Comparison of ENCODE assay signal across 7 cellular contexts in genomic region chr1:90219166-90219871, GRCh38.
A peak's percentile ranks its signal among the peaks of the same experiment; 100 is the strongest.
DNase-seq lines count a peak whose midpoint lies in the region; TF ChIP-seq lines count a peak whose summit lies in the region.
"Not testable (repeated sequence)": the region's sequence is repeated elsewhere in the genome, so short reads cannot be mapped to it uniquely, and the experiment has no call there.

No MANE protein-coding gene starts in this region.

- not testable (repeated sequence) for H3K9me3 Mint-ChIP-seq in endothelial cell (ENCODE audit: unreplicated experiment); progenitor cell of endocrine pancreas (ENCODE audit: low read depth)

- H3K4me3 ChIP-seq in iPS-18c (ENCODE audit: insufficient read depth, low read depth, low read length), result peak overlapping the region; percentile 63
- peak overlapping the region; percentile 57 to 69 for H3K4me3 ChIP-seq in mucosa of rectum (ENCODE audit: low read length in 2 of 2)

- H3K27me3 Mint-ChIP-seq in endothelial cell (ENCODE audit: unreplicated experiment); progenitor cell of endocrine pancreas: not testable (repeated sequence)

- H3K4me1 Mint-ChIP-seq in endothelial cell (ENCODE audit: unreplicated experiment), result peaks cover 16% of the 10 kb centered on the region
- H3K4me1 Mint-ChIP-seq in progenitor cell of endocrine pancreas (ENCODE audit: low read depth), result peaks cover 14% of the 10 kb centered on the region

- DNase-seq in HT-29 (ENCODE audit: low spot score) (peak; percentile 38), NCI-H2171 treated with DMSO at 0.1 percent for 48 hours (lab: John Stamatoyannopoulos, UW) (peak; percentile 22), SW480 (ENCODE audit: low spot score) (peak; percentile 14)
- DNase-seq in endothelial cell (ENCODE audit: low spot score); progenitor cell of endocrine pancreas (ENCODE audit: low spot score, unreplicated experiment): not testable (repeated sequence)

- peak overlapping the region; percentile 82 for H3K27ac Mint-ChIP-seq in endothelial cell (ENCODE audit: unreplicated experiment)
- H3K27ac Mint-ChIP-seq in progenitor cell of endocrine pancreas, result peak overlapping the region; percentile 95

- peaks cover 4 to 12% of the 10 kb centered on the region in 2 donors for H3K4me1 ChIP-seq in mucosa of rectum (ENCODE audit: control insufficient read depth in 2 of 2, insufficient read depth in 2 of 2, low read length in 2 of 2)

- H3K36me3 ChIP-seq in mucosa of rectum (ENCODE audit: control insufficient read depth in 2 of 2, insufficient read depth in 2 of 2, low read length in 2 of 2), result not testable (repeated sequence)

- H3K9ac ChIP-seq in mucosa of rectum (ENCODE audit: low read depth in 1 of 2, low read length in 2 of 2), result peak overlapping the region; percentile 28 to 60

- H3K4me3 Mint-ChIP-seq in endothelial cell (ENCODE audit: unreplicated experiment), result peak overlapping the region; percentile 90
- peak overlapping the region; percentile 81 for H3K4me3 Mint-ChIP-seq in progenitor cell of endocrine pancreas (ENCODE audit: low read depth)

- not testable (repeated sequence) for H3K36me3 Mint-ChIP-seq in endothelial cell (ENCODE audit: low read depth, unreplicated experiment); progenitor cell of endocrine pancreas (ENCODE audit: insufficient read depth)

- not testable (repeated sequence) for TF ChIP-seq CTCF in endothelial cell (IDR thresholded peaks at IDR 0.05; ENCODE audit: unreplicated experiment); progenitor cell of endocrine pancreas (IDR thresholded peaks at IDR 0.05; ENCODE audit: unreplicated experiment)

- H3K27me3 ChIP-seq in mucosa of rectum (ENCODE audit: control insufficient read depth in 2 of 2, insufficient read depth in 2 of 2, low read length in 2 of 2), result not testable (repeated sequence)

- H3K9me3 ChIP-seq in iPS-18c (ENCODE audit: control insufficient read depth, insufficient read depth, low read length); mucosa of rectum (ENCODE audit: control insufficient read depth in 2 of 2, low read length in 2 of 2): not testable (repeated sequence)

- peak overlapping the region; percentile 74 to 76 for H3K27ac ChIP-seq in mucosa of rectum (ENCODE audit: low read depth in 2 of 2, low read length in 2 of 2)
